Comparison of ENCODE assay signal across 8 cellular contexts in genomic region chr5:111550282-111551020, GRCh38. TPM values are rescaled to one million over a fixed set of nuclear protein-coding genes. Genes with fewer than 3 reads are reported as not detected.
DNase-seq lines count a peak whose midpoint lies in the region; ATAC-seq and TF ChIP-seq lines count a peak whose summit lies in the region.

No MANE protein-coding gene starts in this region.

- H3K27me3 Mint-ChIP-seq in activated CD4-positive, alpha-beta T cell treated with anti-CD3 and anti-CD28 coated beads, Interleukin-2, amount 10 ng/mL, durations not matched to agents 24 days and 14 days, result peaks cover 4% of the 10 kb centered on the region

- peak; percentile 68 for TF ChIP-seq CTCF in lower lobe of right lung (IDR thresholded peaks at IDR 0.05)

- DNase-seq in NCI-H446 treated with DMSO at 0.1 percent for 48 hours (lab: John Stamatoyannopoulos, UW) (peak; percentile 54), dermis blood vessel endothelial cell (peak; percentile 97), lower lobe of right lung (peak; percentile 48)
- peak; percentile 93 for DNase-seq in activated CD4-positive, alpha-beta T cell treated with anti-CD3 and anti-CD28 coated beads, Interleukin-2, amount 10 ng/mL, durations not matched to agents 24 days and 14 days
- peak; percentile 37 to 74 (median 55) for DNase-seq in stimulated activated CD4-positive, alpha-beta T cell treated with anti-CD3 and anti-CD28 coated beads, TNF-alpha, amount 100 ng/mL, for 48 hours (ENCODE audit: low read depth in 3 of 3)

- ATAC-seq in GM19043 (IDR thresholded peaks at IDR 0.05; ENCODE audit: low read depth, unreplicated experiment) (peak; percentile 94), HG03280 (IDR thresholded peaks at IDR 0.05; ENCODE audit: unreplicated experiment) (peak; percentile 87), lower lobe of right lung (peak; percentile 90 to 93)

- H3K4me1 ChIP-seq in BLaER1 (peaks cover 13% of the 10 kb centered on the region), lower lobe of right lung (peaks cover 8% of the 10 kb centered on the region)

- H3K27ac Mint-ChIP-seq in activated CD4-positive, alpha-beta T cell treated with anti-CD3 and anti-CD28 coated beads, Interleukin-2, amount 10 ng/mL, durations not matched to agents 24 days and 14 days, result peak overlapping the region; percentile 72

- H3K27ac ChIP-seq in BLaER1 (no peak overlapping the region), lower lobe of right lung (peak overlapping the region; percentile 54)

- H3K9me3 Mint-ChIP-seq in activated CD4-positive, alpha-beta T cell treated with anti-CD3 and anti-CD28 coated beads, Interleukin-2, amount 10 ng/mL, durations not matched to agents 24 days and 14 days, result peaks cover 3% of the 10 kb centered on the region

- H3K9me3 ChIP-seq in BLaER1, result no peaks in the 10 kb centered on the region
- H3K9me3 ChIP-seq in lower lobe of right lung, result no peaks in the 10 kb centered on the region

- H3K27me3 ChIP-seq in BLaER1, result no peaks in the 10 kb centered on the region
- no peaks in the 10 kb centered on the region for H3K27me3 ChIP-seq in lower lobe of right lung (ENCODE audit: low read depth)

- intact Hi-C loops in activated CD4-positive, alpha-beta T cell treated with anti-CD3 and anti-CD28 coated beads, Interleukin-2, amount 10 ng/mL, durations not matched to agents 24 days and 14 days (cut with micrococcal nuclease), result loop anchor here (1.0 to 10.0 kb wide), 4 partner anchors 38 to 597 kb away; partner anchors contain the start of genes NREP and STARD4
- intact Hi-C loops in lower lobe of right lung (cut with DNase I), result loop anchor here (10.0 kb wide), 1 partner anchor 594 kb away; no protein-coding TSS in a partner anchor

- H3K9ac ChIP-seq in BLaER1, result no peak overlapping the region

- peaks cover 36% of the 10 kb centered on the region for H3K4me1 Mint-ChIP-seq in activated CD4-positive, alpha-beta T cell treated with anti-CD3 and anti-CD28 coated beads, Interleukin-2, amount 10 ng/mL, durations not matched to agents 24 days and 14 days

- H3K4me2 ChIP-seq in BLaER1, result peak overlapping the region; percentile 50

- no peaks in the 10 kb centered on the region for H3K36me3 Mint-ChIP-seq in activated CD4-positive, alpha-beta T cell treated with anti-CD3 and anti-CD28 coated beads, Interleukin-2, amount 10 ng/mL, durations not matched to agents 24 days and 14 days (ENCODE audit: low read depth)

- H4K20me1 ChIP-seq in BLaER1, result no peaks in the 10 kb centered on the region

- H3K36me3 ChIP-seq in BLaER1, result no peaks in the 10 kb centered on the region
- no peaks in the 10 kb centered on the region for H3K36me3 ChIP-seq in lower lobe of right lung

- peak overlapping the region; percentile 20 for H3K4me3 Mint-ChIP-seq in activated CD4-positive, alpha-beta T cell treated with anti-CD3 and anti-CD28 coated beads, Interleukin-2, amount 10 ng/mL, durations not matched to agents 24 days and 14 days

- no peak overlapping the region for H3K4me3 ChIP-seq in BLaER1
- no peak overlapping the region for H3K4me3 ChIP-seq in lower lobe of right lung

RNA-seq across cellular contexts. Expression of gene STARD4, which starts 38.1 kb away (rescaled TPM):
- total RNA-seq in activated CD4-positive, alpha-beta T cell treated with anti-CD3 and anti-CD28 coated beads, Interleukin-2, amount 10 ng/mL, durations not matched to agents 24 days and 14 days, result 118 and 122 TPM in 2 replicates
- total RNA-seq in dermis blood vessel endothelial cell (71.1 and 71.2 TPM in 2 replicates), lower lobe of right lung (40.2 TPM)
